Comparison of ENCODE assay signal across 1 cellular context in the genomic region with DNA sequence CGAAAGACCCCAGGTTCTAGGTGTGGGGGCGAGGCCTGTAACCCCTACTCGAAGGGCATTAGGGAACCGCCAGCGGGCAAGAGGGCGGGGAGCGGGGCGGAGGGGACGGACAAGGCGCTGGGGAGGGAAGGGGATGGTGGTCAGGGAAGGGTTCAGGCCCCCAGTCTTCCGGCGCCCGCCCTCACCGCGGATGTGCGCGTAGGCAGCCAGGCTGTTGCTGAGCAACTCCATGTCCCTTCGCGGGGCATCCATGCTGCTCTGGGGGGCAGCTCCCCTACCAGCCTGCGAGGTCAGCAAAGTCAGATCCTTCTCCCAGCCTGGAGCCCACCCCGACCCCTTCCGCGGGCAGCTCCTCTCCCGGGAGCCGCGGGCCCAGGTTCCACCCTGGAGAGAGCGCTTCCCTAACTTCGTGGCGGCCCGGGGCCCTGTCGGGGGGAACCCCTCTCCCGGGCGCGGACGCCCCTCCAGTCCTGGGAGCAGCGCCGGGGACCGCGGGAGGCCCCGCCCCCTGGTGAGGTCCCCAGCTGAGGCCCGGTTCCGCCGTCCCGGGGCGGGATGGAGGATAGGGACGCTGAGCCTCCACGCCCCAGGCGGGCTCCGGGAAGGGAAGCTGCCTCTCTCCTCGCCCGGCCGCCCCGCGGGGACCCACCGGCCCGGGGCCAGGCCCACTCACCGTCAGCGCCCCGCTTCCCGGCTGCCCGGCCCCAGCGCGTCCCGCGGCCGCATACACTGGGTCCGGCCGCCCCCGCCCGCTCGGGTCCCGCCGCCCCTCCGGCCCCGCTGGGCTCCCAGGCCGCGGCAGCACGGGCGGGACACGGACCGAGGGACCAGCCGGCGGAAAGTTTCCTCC.
A peak's percentile ranks its signal among the peaks of the same experiment; 100 is the strongest.
TF ChIP-seq lines count a peak whose summit lies in the region.

No MANE protein-coding gene starts in this region.

TF ChIP-seq in K562, 482 proteins besides CTCF, POLR2A, EP300 and RAD21 (continued from another document and continues in another):
- TF ChIP-seq, protein P1, sequence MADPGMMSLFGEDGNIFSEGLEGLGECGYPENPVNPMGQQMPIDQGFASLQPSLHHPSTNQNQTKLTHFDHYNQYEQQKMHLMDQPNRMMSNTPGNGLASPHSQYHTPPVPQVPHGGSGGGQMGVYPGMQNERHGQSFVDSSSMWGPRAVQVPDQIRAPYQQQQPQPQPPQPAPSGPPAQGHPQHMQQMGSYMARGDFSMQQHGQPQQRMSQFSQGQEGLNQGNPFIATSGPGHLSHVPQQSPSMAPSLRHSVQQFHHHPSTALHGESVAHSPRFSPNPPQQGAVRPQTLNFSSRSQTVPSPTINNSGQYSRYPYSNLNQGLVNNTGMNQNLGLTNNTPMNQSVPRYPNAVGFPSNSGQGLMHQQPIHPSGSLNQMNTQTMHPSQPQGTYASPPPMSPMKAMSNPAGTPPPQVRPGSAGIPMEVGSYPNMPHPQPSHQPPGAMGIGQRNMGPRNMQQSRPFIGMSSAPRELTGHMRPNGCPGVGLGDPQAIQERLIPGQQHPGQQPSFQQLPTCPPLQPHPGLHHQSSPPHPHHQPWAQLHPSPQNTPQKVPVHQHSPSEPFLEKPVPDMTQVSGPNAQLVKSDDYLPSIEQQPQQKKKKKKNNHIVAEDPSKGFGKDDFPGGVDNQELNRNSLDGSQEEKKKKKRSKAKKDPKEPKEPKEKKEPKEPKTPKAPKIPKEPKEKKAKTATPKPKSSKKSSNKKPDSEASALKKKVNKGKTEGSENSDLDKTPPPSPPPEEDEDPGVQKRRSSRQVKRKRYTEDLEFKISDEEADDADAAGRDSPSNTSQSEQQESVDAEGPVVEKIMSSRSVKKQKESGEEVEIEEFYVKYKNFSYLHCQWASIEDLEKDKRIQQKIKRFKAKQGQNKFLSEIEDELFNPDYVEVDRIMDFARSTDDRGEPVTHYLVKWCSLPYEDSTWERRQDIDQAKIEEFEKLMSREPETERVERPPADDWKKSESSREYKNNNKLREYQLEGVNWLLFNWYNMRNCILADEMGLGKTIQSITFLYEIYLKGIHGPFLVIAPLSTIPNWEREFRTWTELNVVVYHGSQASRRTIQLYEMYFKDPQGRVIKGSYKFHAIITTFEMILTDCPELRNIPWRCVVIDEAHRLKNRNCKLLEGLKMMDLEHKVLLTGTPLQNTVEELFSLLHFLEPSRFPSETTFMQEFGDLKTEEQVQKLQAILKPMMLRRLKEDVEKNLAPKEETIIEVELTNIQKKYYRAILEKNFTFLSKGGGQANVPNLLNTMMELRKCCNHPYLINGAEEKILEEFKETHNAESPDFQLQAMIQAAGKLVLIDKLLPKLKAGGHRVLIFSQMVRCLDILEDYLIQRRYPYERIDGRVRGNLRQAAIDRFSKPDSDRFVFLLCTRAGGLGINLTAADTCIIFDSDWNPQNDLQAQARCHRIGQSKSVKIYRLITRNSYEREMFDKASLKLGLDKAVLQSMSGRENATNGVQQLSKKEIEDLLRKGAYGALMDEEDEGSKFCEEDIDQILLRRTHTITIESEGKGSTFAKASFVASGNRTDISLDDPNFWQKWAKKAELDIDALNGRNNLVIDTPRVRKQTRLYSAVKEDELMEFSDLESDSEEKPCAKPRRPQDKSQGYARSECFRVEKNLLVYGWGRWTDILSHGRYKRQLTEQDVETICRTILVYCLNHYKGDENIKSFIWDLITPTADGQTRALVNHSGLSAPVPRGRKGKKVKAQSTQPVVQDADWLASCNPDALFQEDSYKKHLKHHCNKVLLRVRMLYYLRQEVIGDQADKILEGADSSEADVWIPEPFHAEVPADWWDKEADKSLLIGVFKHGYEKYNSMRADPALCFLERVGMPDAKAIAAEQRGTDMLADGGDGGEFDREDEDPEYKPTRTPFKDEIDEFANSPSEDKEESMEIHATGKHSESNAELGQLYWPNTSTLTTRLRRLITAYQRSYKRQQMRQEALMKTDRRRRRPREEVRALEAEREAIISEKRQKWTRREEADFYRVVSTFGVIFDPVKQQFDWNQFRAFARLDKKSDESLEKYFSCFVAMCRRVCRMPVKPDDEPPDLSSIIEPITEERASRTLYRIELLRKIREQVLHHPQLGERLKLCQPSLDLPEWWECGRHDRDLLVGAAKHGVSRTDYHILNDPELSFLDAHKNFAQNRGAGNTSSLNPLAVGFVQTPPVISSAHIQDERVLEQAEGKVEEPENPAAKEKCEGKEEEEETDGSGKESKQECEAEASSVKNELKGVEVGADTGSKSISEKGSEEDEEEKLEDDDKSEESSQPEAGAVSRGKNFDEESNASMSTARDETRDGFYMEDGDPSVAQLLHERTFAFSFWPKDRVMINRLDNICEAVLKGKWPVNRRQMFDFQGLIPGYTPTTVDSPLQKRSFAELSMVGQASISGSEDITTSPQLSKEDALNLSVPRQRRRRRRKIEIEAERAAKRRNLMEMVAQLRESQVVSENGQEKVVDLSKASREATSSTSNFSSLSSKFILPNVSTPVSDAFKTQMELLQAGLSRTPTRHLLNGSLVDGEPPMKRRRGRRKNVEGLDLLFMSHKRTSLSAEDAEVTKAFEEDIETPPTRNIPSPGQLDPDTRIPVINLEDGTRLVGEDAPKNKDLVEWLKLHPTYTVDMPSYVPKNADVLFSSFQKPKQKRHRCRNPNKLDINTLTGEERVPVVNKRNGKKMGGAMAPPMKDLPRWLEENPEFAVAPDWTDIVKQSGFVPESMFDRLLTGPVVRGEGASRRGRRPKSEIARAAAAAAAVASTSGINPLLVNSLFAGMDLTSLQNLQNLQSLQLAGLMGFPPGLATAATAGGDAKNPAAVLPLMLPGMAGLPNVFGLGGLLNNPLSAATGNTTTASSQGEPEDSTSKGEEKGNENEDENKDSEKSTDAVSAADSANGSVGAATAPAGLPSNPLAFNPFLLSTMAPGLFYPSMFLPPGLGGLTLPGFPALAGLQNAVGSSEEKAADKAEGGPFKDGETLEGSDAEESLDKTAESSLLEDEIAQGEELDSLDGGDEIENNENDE (IDR thresholded peaks at IDR 0.05; ENCODE audit: low read depth, low read length), result no peak
- TF ChIP-seq HNRNPUL1 (IDR thresholded peaks at IDR 0.05; ENCODE audit: low read length), result no peak
- no peak for TF ChIP-seq NEUROD1 (IDR thresholded peaks at IDR 0.05; ENCODE audit: borderline replicate concordance, low read depth, low read length, partially characterized antibody)
- no peak for TF ChIP-seq SREBF2 (CRISPR knock-in tag; IDR thresholded peaks at IDR 0.05)
- TF ChIP-seq ZFP1 (CRISPR knock-in tag; IDR thresholded peaks at IDR 0.05), result no peak
- TF ChIP-seq ZC3H8 (IDR thresholded peaks at IDR 0.05), result no peak
- no peak for TF ChIP-seq ZNF197 (CRISPR knock-in tag; IDR thresholded peaks at IDR 0.05; ENCODE audit: low read depth)
- no peak for TF ChIP-seq XRCC5 (IDR thresholded peaks at IDR 0.05; ENCODE audit: low read depth, low read length)
- no peak for TF ChIP-seq ZNF444 (CRISPR knock-in tag; IDR thresholded peaks at IDR 0.05)
- TF ChIP-seq, protein P2, sequence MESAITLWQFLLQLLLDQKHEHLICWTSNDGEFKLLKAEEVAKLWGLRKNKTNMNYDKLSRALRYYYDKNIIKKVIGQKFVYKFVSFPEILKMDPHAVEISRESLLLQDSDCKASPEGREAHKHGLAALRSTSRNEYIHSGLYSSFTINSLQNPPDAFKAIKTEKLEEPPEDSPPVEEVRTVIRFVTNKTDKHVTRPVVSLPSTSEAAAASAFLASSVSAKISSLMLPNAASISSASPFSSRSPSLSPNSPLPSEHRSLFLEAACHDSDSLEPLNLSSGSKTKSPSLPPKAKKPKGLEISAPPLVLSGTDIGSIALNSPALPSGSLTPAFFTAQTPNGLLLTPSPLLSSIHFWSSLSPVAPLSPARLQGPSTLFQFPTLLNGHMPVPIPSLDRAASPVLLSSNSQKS (CRISPR knock-in tag; IDR thresholded peaks at IDR 0.05), result no peak
- no peak for TF ChIP-seq WHSC1 (IDR thresholded peaks at IDR 0.05; ENCODE audit: low read length)
- TF ChIP-seq, protein P3, sequence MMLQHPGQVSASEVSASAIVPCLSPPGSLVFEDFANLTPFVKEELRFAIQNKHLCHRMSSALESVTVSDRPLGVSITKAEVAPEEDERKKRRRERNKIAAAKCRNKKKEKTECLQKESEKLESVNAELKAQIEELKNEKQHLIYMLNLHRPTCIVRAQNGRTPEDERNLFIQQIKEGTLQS (IDR thresholded peaks at IDR 0.05), result no peak
- TF ChIP-seq, protein P3 (CRISPR knock-in tag; conservative IDR thresholded peaks at IDR 0.05), result no peak
- no peak for TF ChIP-seq GTF2F1 (IDR thresholded peaks at IDR 0.05; ENCODE audit: low read depth, low read length)
- TF ChIP-seq ZNF232 (CRISPR knock-in tag; IDR thresholded peaks at IDR 0.05), result no peak
- TF ChIP-seq KLF13 (tag; IDR thresholded peaks at IDR 0.05; ENCODE audit: borderline replicate concordance, low read depth), result no peak
- TF ChIP-seq CCAR2 (IDR thresholded peaks at IDR 0.05; ENCODE audit: low read depth, low read length), result no peak
- TF ChIP-seq RFX7 (CRISPR knock-in tag; IDR thresholded peaks at IDR 0.05), result no peak
- TF ChIP-seq, protein P4, sequence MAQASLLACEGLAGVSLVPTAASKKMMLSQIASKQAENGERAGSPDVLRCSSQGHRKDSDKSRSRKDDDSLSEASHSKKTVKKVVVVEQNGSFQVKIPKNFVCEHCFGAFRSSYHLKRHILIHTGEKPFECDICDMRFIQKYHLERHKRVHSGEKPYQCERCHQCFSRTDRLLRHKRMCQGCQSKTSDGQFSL (CRISPR knock-in tag; IDR thresholded peaks at IDR 0.05), result no peak
- TF ChIP-seq, protein P4 (tag; IDR thresholded peaks at IDR 0.05), result no peak
- TF ChIP-seq RBM17 (IDR thresholded peaks at IDR 0.05; ENCODE audit: borderline replicate concordance, low read depth, low read length), result no peak
- TF ChIP-seq L3MBTL2 (IDR thresholded peaks at IDR 0.05), result no peak
- no peak for TF ChIP-seq PTRF (tag; IDR thresholded peaks at IDR 0.05)
- no peak for TF ChIP-seq SIX5 (IDR thresholded peaks at IDR 0.05; ENCODE audit: borderline replicate concordance in 1 of 2, insufficient read depth in 1 of 2, low read depth in 1 of 2, low read length in 2 of 2)
- TF ChIP-seq JUN (IDR thresholded peaks at IDR 0.05; ENCODE audit: borderline replicate concordance, low read depth, low read length), result no peak
- no peak for TF ChIP-seq JUN (CRISPR knock-in tag; IDR thresholded peaks at IDR 0.05; ENCODE audit: borderline replicate concordance)
- no peak for TF ChIP-seq SUPT5H (IDR thresholded peaks at IDR 0.05)
- TF ChIP-seq, protein P5, sequence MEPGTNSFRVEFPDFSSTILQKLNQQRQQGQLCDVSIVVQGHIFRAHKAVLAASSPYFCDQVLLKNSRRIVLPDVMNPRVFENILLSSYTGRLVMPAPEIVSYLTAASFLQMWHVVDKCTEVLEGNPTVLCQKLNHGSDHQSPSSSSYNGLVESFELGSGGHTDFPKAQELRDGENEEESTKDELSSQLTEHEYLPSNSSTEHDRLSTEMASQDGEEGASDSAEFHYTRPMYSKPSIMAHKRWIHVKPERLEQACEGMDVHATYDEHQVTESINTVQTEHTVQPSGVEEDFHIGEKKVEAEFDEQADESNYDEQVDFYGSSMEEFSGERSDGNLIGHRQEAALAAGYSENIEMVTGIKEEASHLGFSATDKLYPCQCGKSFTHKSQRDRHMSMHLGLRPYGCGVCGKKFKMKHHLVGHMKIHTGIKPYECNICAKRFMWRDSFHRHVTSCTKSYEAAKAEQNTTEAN (CRISPR knock-in tag; IDR thresholded peaks at IDR 0.05), result no peak
- peak; percentile 48 for TF ChIP-seq ZFX (CRISPR knock-in tag; IDR thresholded peaks at IDR 0.05)
- no peak for TF ChIP-seq ARHGAP35 (IDR thresholded peaks at IDR 0.05; ENCODE audit: partially characterized antibody)
- TF ChIP-seq JUND (IDR thresholded peaks at IDR 0.05; ENCODE audit: borderline replicate concordance, low read depth, low read length), result no peak
- no peak for TF ChIP-seq JUND (tag; IDR thresholded peaks at IDR 0.05; ENCODE audit: borderline replicate concordance, low read depth, low read length)
- TF ChIP-seq STAT5B (CRISPR knock-in tag; IDR thresholded peaks at IDR 0.05), result no peak
- TF ChIP-seq ZNF79 (CRISPR knock-in tag; IDR thresholded peaks at IDR 0.05; ENCODE audit: low read depth), result no peak
- TF ChIP-seq, protein P6, sequence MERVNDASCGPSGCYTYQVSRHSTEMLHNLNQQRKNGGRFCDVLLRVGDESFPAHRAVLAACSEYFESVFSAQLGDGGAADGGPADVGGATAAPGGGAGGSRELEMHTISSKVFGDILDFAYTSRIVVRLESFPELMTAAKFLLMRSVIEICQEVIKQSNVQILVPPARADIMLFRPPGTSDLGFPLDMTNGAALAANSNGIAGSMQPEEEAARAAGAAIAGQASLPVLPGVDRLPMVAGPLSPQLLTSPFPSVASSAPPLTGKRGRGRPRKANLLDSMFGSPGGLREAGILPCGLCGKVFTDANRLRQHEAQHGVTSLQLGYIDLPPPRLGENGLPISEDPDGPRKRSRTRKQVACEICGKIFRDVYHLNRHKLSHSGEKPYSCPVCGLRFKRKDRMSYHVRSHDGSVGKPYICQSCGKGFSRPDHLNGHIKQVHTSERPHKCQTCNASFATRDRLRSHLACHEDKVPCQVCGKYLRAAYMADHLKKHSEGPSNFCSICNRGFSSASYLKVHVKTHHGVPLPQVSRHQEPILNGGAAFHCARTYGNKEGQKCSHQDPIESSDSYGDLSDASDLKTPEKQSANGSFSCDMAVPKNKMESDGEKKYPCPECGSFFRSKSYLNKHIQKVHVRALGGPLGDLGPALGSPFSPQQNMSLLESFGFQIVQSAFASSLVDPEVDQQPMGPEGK (CRISPR knock-in tag; IDR thresholded peaks at IDR 0.05; ENCODE audit: borderline replicate concordance), result no peak
- no peak for TF ChIP-seq MEF2A (IDR thresholded peaks at IDR 0.05; ENCODE audit: control insufficient read depth, low read depth, low read length)
- no peak for TF ChIP-seq RBFOX2 (IDR thresholded peaks at IDR 0.05; ENCODE audit: low read depth, low read length)
- TF ChIP-seq, protein P7, sequence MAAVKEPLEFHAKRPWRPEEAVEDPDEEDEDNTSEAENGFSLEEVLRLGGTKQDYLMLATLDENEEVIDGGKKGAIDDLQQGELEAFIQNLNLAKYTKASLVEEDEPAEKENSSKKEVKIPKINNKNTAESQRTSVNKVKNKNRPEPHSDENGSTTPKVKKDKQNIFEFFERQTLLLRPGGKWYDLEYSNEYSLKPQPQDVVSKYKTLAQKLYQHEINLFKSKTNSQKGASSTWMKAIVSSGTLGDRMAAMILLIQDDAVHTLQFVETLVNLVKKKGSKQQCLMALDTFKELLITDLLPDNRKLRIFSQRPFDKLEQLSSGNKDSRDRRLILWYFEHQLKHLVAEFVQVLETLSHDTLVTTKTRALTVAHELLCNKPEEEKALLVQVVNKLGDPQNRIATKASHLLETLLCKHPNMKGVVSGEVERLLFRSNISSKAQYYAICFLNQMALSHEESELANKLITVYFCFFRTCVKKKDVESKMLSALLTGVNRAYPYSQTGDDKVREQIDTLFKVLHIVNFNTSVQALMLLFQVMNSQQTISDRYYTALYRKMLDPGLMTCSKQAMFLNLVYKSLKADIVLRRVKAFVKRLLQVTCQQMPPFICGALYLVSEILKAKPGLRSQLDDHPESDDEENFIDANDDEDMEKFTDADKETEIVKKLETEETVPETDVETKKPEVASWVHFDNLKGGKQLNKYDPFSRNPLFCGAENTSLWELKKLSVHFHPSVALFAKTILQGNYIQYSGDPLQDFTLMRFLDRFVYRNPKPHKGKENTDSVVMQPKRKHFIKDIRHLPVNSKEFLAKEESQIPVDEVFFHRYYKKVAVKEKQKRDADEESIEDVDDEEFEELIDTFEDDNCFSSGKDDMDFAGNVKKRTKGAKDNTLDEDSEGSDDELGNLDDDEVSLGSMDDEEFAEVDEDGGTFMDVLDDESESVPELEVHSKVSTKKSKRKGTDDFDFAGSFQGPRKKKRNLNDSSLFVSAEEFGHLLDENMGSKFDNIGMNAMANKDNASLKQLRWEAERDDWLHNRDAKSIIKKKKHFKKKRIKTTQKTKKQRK (IDR thresholded peaks at IDR 0.05; ENCODE audit: borderline replicate concordance, low read depth, low read length), result no peak
